ENCODE assay signal across 11 cellular contexts in genomic region chr1:183689770-183690204, GRCh38. TPM values are rescaled to one million over a fixed set of nuclear protein-coding genes. Genes with fewer than 3 reads are reported as not detected.
DNase-seq lines count a peak whose midpoint lies in the region; ATAC-seq and TF ChIP-seq lines count a peak whose summit lies in the region.
"Had no signal": no experiment of that assay in that cellular context is flagged by ENCODE, and none has a peak within 500 bp of the region (broad histone marks: within the 10 kb centered on the region; RNA-seq: fewer than 3 reads in every experiment).

No MANE protein-coding gene starts in this region.

- H3K9me3 Mint-ChIP-seq in endodermal cell = no peaks in the 10 kb centered on the region

- no peak for TF ChIP-seq CTCF in GM10266 (IDR thresholded peaks at IDR 0.05; ENCODE audit: control insufficient read depth, insufficient read depth, low read depth, missing control alignments)
- no peak for TF ChIP-seq CTCF in endodermal cell (conservative IDR thresholded peaks at IDR 0.05)
- no peak for TF ChIP-seq CTCF in prostate gland (IDR thresholded peaks at IDR 0.05)

- H3K27ac Mint-ChIP-seq in endodermal cell = no peak overlapping the region

- peaks cover 45% of the 10 kb centered on the region for H3K4me1 ChIP-seq in Karpas-422 (ENCODE audit: low read length)
- no peaks in the 10 kb centered on the region for H3K4me1 ChIP-seq in endodermal cell (ENCODE audit: control insufficient read depth, insufficient read depth, low read length)
- no peaks in the 10 kb centered on the region for H3K4me1 ChIP-seq in prostate gland (replicated peaks)
- H3K4me1 ChIP-seq: parathyroid adenoma had no signal

- H3K4me2 ChIP-seq in Karpas-422 (ENCODE audit: low read depth, low read length, poor library complexity, severe bottlenecking) = peak overlapping the region; percentile 5
- H3K4me2 ChIP-seq: KMS-11 had no signal

- H3K27me3 ChIP-seq in Karpas-422 (ENCODE audit: low read length) = no peaks in the 10 kb centered on the region
- H3K27me3 ChIP-seq in endodermal cell (ENCODE audit: control insufficient read depth, insufficient read depth, low read length, poor library complexity, severe bottlenecking) = no peaks in the 10 kb centered on the region
- no peaks in the 10 kb centered on the region for H3K27me3 ChIP-seq in prostate gland (replicated peaks; ENCODE audit: insufficient read depth)

- H3K4me1 Mint-ChIP-seq in endodermal cell = peaks cover 1% of the 10 kb centered on the region

- H3K79me2 ChIP-seq in Karpas-422 (ENCODE audit: low read length) = no peaks in the 10 kb centered on the region
- H3K79me2 ChIP-seq: parathyroid adenoma had no signal

- H3K27ac ChIP-seq in Karpas-422 (ENCODE audit: low read length) (no peak overlapping the region), endodermal cell (ENCODE audit: low read depth, low read length) (no peak overlapping the region), prostate gland (no peak overlapping the region)
- H3K27ac ChIP-seq: KMS-11, parathyroid adenoma had no signal

- H3K36me3 ChIP-seq in Karpas-422 (ENCODE audit: insufficient read depth, low read length) (no peaks in the 10 kb centered on the region), endodermal cell (ENCODE audit: control insufficient read depth, insufficient read depth, low read length) (no peaks in the 10 kb centered on the region), prostate gland (no peaks in the 10 kb centered on the region)

- H4K20me1 ChIP-seq in Karpas-422 (ENCODE audit: insufficient read depth, low read depth, low read length) = no peaks in the 10 kb centered on the region

- H3K4me3 Mint-ChIP-seq in endodermal cell = no peak overlapping the region

- H2AFZ ChIP-seq in Karpas-422 (ENCODE audit: low read length) = peak overlapping the region; percentile 17; the same call in 1 of the 2 replicates
- H2AFZ ChIP-seq: parathyroid adenoma had no signal

- peaks cover 3% of the 10 kb centered on the region for H3K27me3 Mint-ChIP-seq in endodermal cell (ENCODE audit: insufficient read depth)

- no peaks in the 10 kb centered on the region for H3K9me2 ChIP-seq in Karpas-422 (replicated peaks; ENCODE audit: insufficient read depth, low read length)

- H3K9ac ChIP-seq in Karpas-422 (ENCODE audit: low read length) = no peak overlapping the region
- no peak overlapping the region for H3K9ac ChIP-seq in endodermal cell (ENCODE audit: extremely low read depth, low read length, poor library complexity, severe bottlenecking)
- H3K9ac ChIP-seq: KMS-11, parathyroid adenoma had no signal

- H3K36me3 Mint-ChIP-seq in endodermal cell (ENCODE audit: low read depth) = no peaks in the 10 kb centered on the region

- ATAC-seq in GM18867 (IDR thresholded peaks at IDR 0.05; ENCODE audit: unreplicated experiment) = peak; percentile 70
- peak; percentile 76 for ATAC-seq in HG02642 (IDR thresholded peaks at IDR 0.05; ENCODE audit: poor library complexity, unreplicated experiment)
- ATAC-seq in HG03045 (IDR thresholded peaks at IDR 0.05; ENCODE audit: unreplicated experiment) = no peak

- H3K4me3 ChIP-seq in Karpas-422 (ENCODE audit: low read length) (no peak overlapping the region), endodermal cell (ENCODE audit: low read length) (no peak overlapping the region), prostate gland (no peak overlapping the region)

- H3K9me3 ChIP-seq in Karpas-422 (ENCODE audit: low read length) (no peaks in the 10 kb centered on the region), endodermal cell (ENCODE audit: control insufficient read depth, low read length) (no peaks in the 10 kb centered on the region), prostate gland (no peaks in the 10 kb centered on the region)

- intact Hi-C loops in prostate gland (cut with DNase I) = no loop called here

- TF ChIP-seq POLR2A in prostate gland (IDR thresholded peaks at IDR 0.05) = no peak

- DNase-seq in GM10266 (ENCODE audit: extremely low spot score) = peak; percentile 10
- DNase-seq in Karpas-422 = peak; percentile 50
- no peak for DNase-seq in endodermal cell
- DNase-seq in prostate gland (ENCODE audit: low spot score) = no peak
- no peak for DNase-seq in NCI-H187 (lab: John Stamatoyannopoulos, UW)
- DNase-seq: activated CD4-positive, CD25-positive, alpha-beta regulatory T cell had no signal

RNA-seq across cellular contexts. Expression of gene APOBEC4, which starts 36.7 kb away (rescaled TPM):
- total RNA-seq in Karpas-422 (2014; rRNA removed; shearing (Covaris generic); ENCODE audit: low replicate concordance) = not detected in 2 replicates
- not detected for total RNA-seq in endodermal cell
- not detected for polyA plus RNA-seq in endodermal cell (2013, experiment 1 of 2)
- not detected for polyA plus RNA-seq in endodermal cell (2013, experiment 2 of 2)
- under 1 TPM in 1 of 2 donors, not detected in 1; 0.34 TPM for total RNA-seq in prostate gland

RNA-seq across cellular contexts. Expression of gene ARPC5, which starts 54.2 kb away (rescaled TPM):
- total RNA-seq in Karpas-422 (2014; rRNA removed; shearing (Covaris generic); ENCODE audit: low replicate concordance) = 93.3 and 238 TPM in 2 replicates
- total RNA-seq in endodermal cell = 10 to 100 TPM; 78.7 to 99.5 TPM
- 144 TPM for polyA plus RNA-seq in endodermal cell (2013, experiment 1 of 2)
- 147 TPM for polyA plus RNA-seq in endodermal cell (2013, experiment 2 of 2)
- 10 to 100 TPM; 62.9 to 92.8 TPM for total RNA-seq in prostate gland

Comparison
In these comparisons a context has a peak if more than half of its experiments do, and no peak if none do; other contexts are left out.
1. DNase-seq: peak in GM10266 (single experiment) and Karpas-422 (single experiment); none in endodermal cell (single experiment), prostate gland (single experiment) and NCI-H187 (0 of 2).